ENCODE assay signal across 8 cellular contexts in the genomic region with DNA sequence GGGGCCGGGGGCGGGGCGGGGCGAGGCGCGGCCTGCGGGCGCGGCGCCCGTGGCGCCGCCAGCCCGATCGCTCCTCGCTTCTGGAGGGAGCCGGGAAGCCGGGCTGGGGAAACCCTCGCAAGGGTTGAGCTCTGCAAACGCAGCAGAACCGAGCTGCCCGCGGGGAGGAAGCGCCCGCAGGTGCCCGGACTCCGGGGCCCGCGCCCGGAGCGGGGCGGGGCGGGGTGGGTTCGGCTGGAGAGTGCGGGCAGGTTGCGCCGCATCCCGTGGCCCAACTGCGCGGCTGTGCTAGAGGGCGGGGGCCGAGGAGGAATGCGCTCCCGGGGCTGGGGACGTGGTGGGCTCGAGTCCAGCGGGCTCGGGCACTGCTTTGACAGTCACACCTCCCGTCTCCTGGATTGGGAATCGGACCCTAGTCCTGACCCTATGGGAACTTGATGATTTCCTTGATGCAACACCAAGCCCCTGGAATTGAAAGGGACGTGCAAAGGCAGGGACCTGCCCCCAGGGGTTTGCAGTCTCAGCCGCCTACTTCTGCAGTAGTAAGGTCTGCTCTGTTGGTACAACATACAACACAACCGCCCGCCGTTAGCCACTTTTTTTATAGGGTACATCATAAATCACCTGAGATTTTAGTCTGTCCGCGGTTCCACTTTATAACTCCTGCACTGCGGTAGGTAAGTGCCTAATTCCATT. TPM values are rescaled to one million over a fixed set of nuclear protein-coding genes. Genes with fewer than 3 reads are reported as not detected.
DNase-seq lines count a peak whose midpoint lies in the region; ATAC-seq and TF ChIP-seq lines count a peak whose summit lies in the region.

No MANE protein-coding gene starts in this region.

- peak overlapping the region; percentile 85 to 88 for H3K9ac ChIP-seq in mucosa of rectum (ENCODE audit: low read depth in 1 of 2, low read length in 2 of 2)
- H3K9ac ChIP-seq in subcutaneous abdominal adipose tissue (ENCODE audit: low read length in 5 of 5) = peak overlapping the region; percentile 75 to 97 (median 86)

- CTCF ChIA-PET in HEK293T (lab: Yijun Ruan, JAX) = no interaction called here

- H3K9me3 ChIP-seq in mucosa of rectum (ENCODE audit: control insufficient read depth in 2 of 2, low read length in 2 of 2) (no peaks in the 10 kb centered on the region), subcutaneous abdominal adipose tissue (ENCODE audit: control insufficient read depth in 5 of 5, low read length in 5 of 5) (no peaks in the 10 kb centered on the region)

- ATAC-seq in esophagus mucosa = peak; percentile 71

- H3K27me3 ChIP-seq in mucosa of rectum (ENCODE audit: control insufficient read depth in 2 of 2, insufficient read depth in 2 of 2, low read length in 2 of 2) (no peaks in the 10 kb centered on the region), subcutaneous abdominal adipose tissue (ENCODE audit: control insufficient read depth in 5 of 5, insufficient read depth in 4 of 5, low read length in 5 of 5) (no peaks in the 10 kb centered on the region)

- H3K27ac ChIP-seq in mucosa of rectum (ENCODE audit: low read depth in 2 of 2, low read length in 2 of 2) (peak overlapping the region; percentile 90 to 92), subcutaneous abdominal adipose tissue (ENCODE audit: low read depth, low read length) (peak overlapping the region; percentile 98)

- peaks cover 33 to 36% of the 10 kb centered on the region in 2 donors for H3K36me3 ChIP-seq in mucosa of rectum (ENCODE audit: control insufficient read depth in 2 of 2, insufficient read depth in 2 of 2, low read length in 2 of 2)
- H3K36me3 ChIP-seq in subcutaneous abdominal adipose tissue (ENCODE audit: control insufficient read depth in 5 of 5, insufficient read depth in 5 of 5, low read length in 5 of 5) = peaks cover 5 to 31% (median 22%) of the 10 kb centered on the region in 5 donors

- H3K4me3 ChIP-seq in mucosa of rectum (ENCODE audit: low read length in 2 of 2) (peak overlapping the region; percentile 85 to 91), subcutaneous abdominal adipose tissue (ENCODE audit: low read depth in 1 of 5, low read length in 5 of 5) (peak overlapping the region; percentile 81 to 90 (median 88))

- peaks cover 24 to 41% of the 10 kb centered on the region in 2 donors for H3K4me1 ChIP-seq in mucosa of rectum (ENCODE audit: control insufficient read depth in 2 of 2, insufficient read depth in 2 of 2, low read length in 2 of 2)
- H3K4me1 ChIP-seq in subcutaneous abdominal adipose tissue (ENCODE audit: control insufficient read depth in 5 of 5, insufficient read depth in 5 of 5, low read length in 5 of 5) = peaks cover 3 to 50% (median 46%) of the 10 kb centered on the region in 5 donors

- POLR2A ChIA-PET in HEK293T (lab: Yijun Ruan, JAX) = interaction anchor here (0.7 to 1.0 kb wide), 3 partner anchors 8 to 18 kb away, joined by 3 to 4 read pairs (median 3); no protein-coding TSS in a partner anchor

- DNase-seq in DMS153 treated with DMSO at 0.1 percent for 48 hours (lab: John Stamatoyannopoulos, UW; ENCODE audit: unreplicated experiment) (peak; percentile 14), DMS153 (lab: John Stamatoyannopoulos, UW) (no peak), HEK293T (ENCODE audit: extremely low spot score) (peak; percentile 59), NCI-H146 treated with DMSO at 0.1 percent for 48 hours (lab: John Stamatoyannopoulos, UW; ENCODE audit: unreplicated experiment) (peak; percentile 26)
- peak; percentile 65 for DNase-seq in activated T-cell treated with anti-CD3 and anti-CD28 coated beads, Interleukin-2, amount 50 U/mL, for 1 hour

TF ChIP-seq in HEK293T, 16 proteins besides CTCF, POLR2A, EP300 and RAD21:
- TF ChIP-seq, protein P1, sequence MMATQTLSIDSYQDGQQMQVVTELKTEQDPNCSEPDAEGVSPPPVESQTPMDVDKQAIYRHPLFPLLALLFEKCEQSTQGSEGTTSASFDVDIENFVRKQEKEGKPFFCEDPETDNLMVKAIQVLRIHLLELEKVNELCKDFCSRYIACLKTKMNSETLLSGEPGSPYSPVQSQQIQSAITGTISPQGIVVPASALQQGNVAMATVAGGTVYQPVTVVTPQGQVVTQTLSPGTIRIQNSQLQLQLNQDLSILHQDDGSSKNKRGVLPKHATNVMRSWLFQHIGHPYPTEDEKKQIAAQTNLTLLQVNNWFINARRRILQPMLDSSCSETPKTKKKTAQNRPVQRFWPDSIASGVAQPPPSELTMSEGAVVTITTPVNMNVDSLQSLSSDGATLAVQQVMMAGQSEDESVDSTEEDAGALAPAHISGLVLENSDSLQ (IDR thresholded peaks at IDR 0.05) = peak; percentile 91
- TF ChIP-seq FOXM1 (IDR thresholded peaks at IDR 0.05; ENCODE audit: borderline replicate concordance) = no peak
- no peak for TF ChIP-seq ELF4 (IDR thresholded peaks at IDR 0.05)
- TF ChIP-seq ZNF384 (IDR thresholded peaks at IDR 0.05) = peak; percentile 52; the same call in 1 of the 2 replicates
- TF ChIP-seq SP1 (IDR thresholded peaks at IDR 0.05) = no peak
- TF ChIP-seq CTBP1 (IDR thresholded peaks at IDR 0.05; ENCODE audit: borderline replicate concordance) = peak; percentile 61; the same call in 1 of the 2 replicates
TF ChIP-seq in HEK293T: peak in this region for 3.

RNA-seq across cellular contexts. Expression of a gene that starts 34.3 kb away (rescaled TPM):
- 18.4 TPM for total RNA-seq in esophagus mucosa
